ENCODE assay signal across 19 cellular contexts in genomic region chr3:140906785-140907184, GRCh38.
"Had no signal": no experiment of that assay in that cellular context is flagged by ENCODE, and none has a peak within 500 bp of the region (broad histone marks: within the 10 kb centered on the region; RNA-seq: fewer than 3 reads in every experiment).

No MANE protein-coding gene starts in this region.

- H3K27ac ChIP-seq: dorsolateral prefrontal cortex, tibial artery, vagina had no signal

- H3K4me1 ChIP-seq: tibial artery, vagina had no signal

- H3K36me3 ChIP-seq: tibial artery, vagina had no signal

- H3K27me3 ChIP-seq: dorsolateral prefrontal cortex, tibial artery, vagina had no signal

- DNase-seq: activated CD4-positive, alpha-beta T cell treated with anti-CD3 and anti-CD28 coated beads for 48 hours; activated CD8-positive, alpha-beta memory T cell treated with anti-CD3 and anti-CD28 coated beads, Interleukin-2, amount 50 U/mL, for 4 hours; activated CD8-positive, alpha-beta T cell treated with anti-CD3 and anti-CD28 coated beads, Interleukin-2, amount 10 ng/mL, durations not matched to agents 7 days and 5 days; activated gamma-delta T cell; activated T-cell treated with anti-CD3 and anti-CD28 coated beads, Interleukin-2, amount 50 U/mL, for 72 hours; dorsolateral prefrontal cortex; endodermal cell; head of caudate nucleus; immature natural killer cell; mesenchymal stem cell; posterior cingulate gyrus; retina; stimulated activated CD4-positive, alpha-beta T cell treated with anti-CD3 and anti-CD28 coated beads, Interleukin-12 subunit alpha, Interleukin-12 subunit beta, amount 100 ng/mL, for 4 hours; tibial artery had no signal

- H3K4me3 ChIP-seq: dorsolateral prefrontal cortex, tibial artery, vagina had no signal

- H3K9me3 ChIP-seq: tibial artery, vagina had no signal

- ATAC-seq: activated CD8-positive, alpha-beta T cell treated with anti-CD3 and anti-CD28 coated beads, Interleukin-2, amount 10 ng/mL, durations not matched to agents 7 days and 5 days; activated naive CD4-positive, alpha-beta T cell treated with anti-CD3 and anti-CD28 coated beads, Interleukin-2, amount 50 U/mL, for 72 hours; activated T-cell treated with anti-CD3 and anti-CD28 coated beads, Interleukin-2, amount 50 U/mL, for 72 hours; natural killer cell treated with Interleukin-12 subunit alpha and Interleukin-12 subunit beta and Interleukin-15 and Interleukin-18, amount 100 ng/mL, for 72 hours; stimulated activated memory B cell treated with anti-CD40 and anti-IgM and Interleukin-4, amounts not matched to agents 10 μg/mL and 1 μg/mL and 100 μg/mL, for 72 hours; WTC11 had no signal
